1 cellular context compared by ENCODE assay signal in genomic region chr7:133561361-133561760, GRCh38.
TF ChIP-seq lines count a peak whose summit lies in the region.

No MANE protein-coding gene starts in this region.

TF ChIP-seq in GM23338, 12 proteins besides CTCF, POLR2A, EP300 and RAD21 (continued from another document):
- TF ChIP-seq CREB1 (CRISPR knock-in tag; IDR thresholded peaks at IDR 0.05; ENCODE audit: low read depth) (no peak), NANOG (IDR thresholded peaks at IDR 0.05; ENCODE audit: borderline replicate concordance) (no peak)
